Comparison of ENCODE assay signal across 1 cellular context in the genomic region with DNA sequence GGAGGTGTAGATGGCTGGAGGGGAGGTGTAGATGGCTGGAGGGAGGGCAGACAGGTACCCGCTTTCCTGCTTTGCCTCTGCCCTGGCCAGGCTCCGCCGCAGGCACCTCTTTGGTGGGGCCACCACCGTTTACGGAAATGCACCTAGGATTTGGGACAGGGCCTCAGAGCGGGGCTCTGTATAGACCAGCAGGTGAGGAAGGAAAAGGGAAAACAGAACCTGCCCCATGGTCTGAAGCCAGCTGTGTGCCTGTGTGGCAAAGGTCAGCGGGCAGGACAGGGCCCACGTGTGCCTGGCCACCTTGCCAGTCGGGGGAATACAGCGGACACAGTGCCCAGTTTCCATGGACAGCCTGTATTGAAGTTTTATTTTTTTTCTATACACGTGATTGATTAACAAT.
TF ChIP-seq lines count a peak whose summit lies in the region.

No MANE protein-coding gene starts in this region.

TF ChIP-seq in HepG2, 621 proteins besides CTCF, POLR2A, EP300 and RAD21:
- TF ChIP-seq HNRNPL (IDR thresholded peaks at IDR 0.05; ENCODE audit: low read depth, low read length), result peak; percentile 71; the same call in 1 of the 2 replicates
- no peak for TF ChIP-seq SIN3A (IDR thresholded peaks at IDR 0.05; ENCODE audit: borderline replicate concordance, low read depth, low read length)
